ENCODE assay signal across 8 cellular contexts in genomic region chr6:10425973-10426780, GRCh38. TPM values are rescaled to one million over a fixed set of nuclear protein-coding genes. Genes with fewer than 3 reads are reported as not detected.
DNase-seq lines count a peak whose midpoint lies in the region; ATAC-seq and TF ChIP-seq lines count a peak whose summit lies in the region.

No MANE protein-coding gene starts in this region.

- H3K27ac ChIP-seq in left ventricle myocardium inferior (replicated peaks) (peak overlapping the region; percentile 22), gastrocnemius medialis (no peak overlapping the region)

- H3K9me3 Mint-ChIP-seq in activated B cell treated with CpG ODN at 0.5 μM for 24 hours = peaks cover 3% of the 10 kb centered on the region

- DNase-seq in AG08395 (ENCODE audit: low spot score) = peak; percentile 58
- no peak for DNase-seq in activated B cell treated with CpG ODN at 0.5 μM for 24 hours
- no peak for DNase-seq in left ventricle myocardium inferior
- no peak for DNase-seq in gastrocnemius medialis
- DNase-seq in NCI-H2171 treated with DMSO at 0.1 percent for 48 hours (lab: John Stamatoyannopoulos, UW) = no peak
- DNase-seq in SKM-1 (lab: John Stamatoyannopoulos, UW; ENCODE audit: unreplicated experiment) = no peak

- H3K27ac Mint-ChIP-seq in activated B cell treated with CpG ODN at 0.5 μM for 24 hours = no peak overlapping the region

- H3K9me3 ChIP-seq in left ventricle myocardium inferior (replicated peaks) (no peaks in the 10 kb centered on the region), gastrocnemius medialis (no peaks in the 10 kb centered on the region)

- H3K36me3 ChIP-seq in left ventricle myocardium inferior = no peaks in the 10 kb centered on the region
- no peaks in the 10 kb centered on the region for H3K36me3 ChIP-seq in gastrocnemius medialis

- H3K4me3 Mint-ChIP-seq in activated B cell treated with CpG ODN at 0.5 μM for 24 hours = peak overlapping the region; percentile 75

- ATAC-seq in GM18867 (IDR thresholded peaks at IDR 0.05; ENCODE audit: unreplicated experiment) (peak; percentile 53), HG03097 (IDR thresholded peaks at IDR 0.05; ENCODE audit: low FRiP score, unreplicated experiment) (peak; percentile 53), activated B cell treated with CpG ODN at 0.5 μM for 24 hours (ENCODE audit: low read depth) (peak; percentile 31), gastrocnemius medialis (no peak)

- POLR2A ChIA-PET in activated B cell treated with CpG ODN at 0.5 μM for 24 hours (lab: Charles Lee) = no interaction called here

- intact Hi-C loops in activated B cell treated with CpG ODN at 0.5 μM for 24 hours (cut with micrococcal nuclease) (loop anchor here (2.0 kb wide), 1 partner anchor 15 kb away; no protein-coding TSS in a partner anchor), left ventricle myocardium inferior (cut with micrococcal nuclease) (no loop called here), gastrocnemius medialis (cut with DNase I; ENCODE audit: low total_unique reads) (loop anchor here (5.0 kb wide), 1 partner anchor 1444 kb away; no protein-coding TSS in a partner anchor)

- TF ChIP-seq CTCF in activated B cell treated with CpG ODN at 0.5 μM for 24 hours (IDR thresholded peaks at IDR 0.05) (no peak), left ventricle myocardium inferior (IDR thresholded peaks at IDR 0.05; ENCODE audit: borderline replicate concordance) (no peak), gastrocnemius medialis (IDR thresholded peaks at IDR 0.05 in 4 of 5, conservative IDR thresholded peaks at IDR 0.05 in 1 of 5) (no peak)

- peaks cover 26% of the 10 kb centered on the region for H3K4me1 ChIP-seq in left ventricle myocardium inferior
- H3K4me1 ChIP-seq in gastrocnemius medialis = peaks cover 4 to 10% of the 10 kb centered on the region in 2 donors

- peak overlapping the region; percentile 67 for H3K4me3 ChIP-seq in left ventricle myocardium inferior
- peak overlapping the region; percentile 44 to 69 (median 50) for H3K4me3 ChIP-seq in gastrocnemius medialis

- H3K27me3 ChIP-seq in left ventricle myocardium inferior (ENCODE audit: low read depth) (peaks cover 99% of the 10 kb centered on the region), gastrocnemius medialis (peaks cover 63 to 66% (median 63%) of the 10 kb centered on the region in 3 donors)

- H3K4me1 Mint-ChIP-seq in activated B cell treated with CpG ODN at 0.5 μM for 24 hours = peaks cover 27% of the 10 kb centered on the region

- CTCF ChIA-PET in activated B cell treated with CpG ODN at 0.5 μM for 24 hours (lab: Charles Lee) = no interaction called here

- in situ Hi-C loops in gastrocnemius medialis (cut with MboI; ENCODE audit: low sequenced_read_pairs in 4 of 4) = loop anchor here (25.0 kb wide), 3 partner anchors 389 to 1439 kb away; no protein-coding TSS in a partner anchor

- no peak for TF ChIP-seq POLR2A in gastrocnemius medialis (IDR thresholded peaks at IDR 0.05)

- H3K36me3 Mint-ChIP-seq in activated B cell treated with CpG ODN at 0.5 μM for 24 hours (ENCODE audit: low read depth) = no peaks in the 10 kb centered on the region

- H3K27me3 Mint-ChIP-seq in activated B cell treated with CpG ODN at 0.5 μM for 24 hours = peaks cover 67% of the 10 kb centered on the region

RNA-seq across cellular contexts. Expression of gene TFAP2A, which starts 11.3 kb away (rescaled TPM):
- not detected in 2 replicates for total RNA-seq in activated B cell treated with CpG ODN at 0.5 μM for 24 hours
- total RNA-seq in left ventricle myocardium inferior = 0.66 TPM
- not detected for total RNA-seq in gastrocnemius medialis

Comparison
In these comparisons a context has a peak if more than half of its experiments do, and no peak if none do; other contexts are left out.
1. ATAC-seq: peak in GM18867 (single experiment), HG03097 (single experiment) and activated B cell treated with CpG ODN at 0.5 μM for 24 hours (single experiment); none in gastrocnemius medialis (0 of 2).